Comparison of ENCODE assay signal across 9 cellular contexts in the genomic region with DNA sequence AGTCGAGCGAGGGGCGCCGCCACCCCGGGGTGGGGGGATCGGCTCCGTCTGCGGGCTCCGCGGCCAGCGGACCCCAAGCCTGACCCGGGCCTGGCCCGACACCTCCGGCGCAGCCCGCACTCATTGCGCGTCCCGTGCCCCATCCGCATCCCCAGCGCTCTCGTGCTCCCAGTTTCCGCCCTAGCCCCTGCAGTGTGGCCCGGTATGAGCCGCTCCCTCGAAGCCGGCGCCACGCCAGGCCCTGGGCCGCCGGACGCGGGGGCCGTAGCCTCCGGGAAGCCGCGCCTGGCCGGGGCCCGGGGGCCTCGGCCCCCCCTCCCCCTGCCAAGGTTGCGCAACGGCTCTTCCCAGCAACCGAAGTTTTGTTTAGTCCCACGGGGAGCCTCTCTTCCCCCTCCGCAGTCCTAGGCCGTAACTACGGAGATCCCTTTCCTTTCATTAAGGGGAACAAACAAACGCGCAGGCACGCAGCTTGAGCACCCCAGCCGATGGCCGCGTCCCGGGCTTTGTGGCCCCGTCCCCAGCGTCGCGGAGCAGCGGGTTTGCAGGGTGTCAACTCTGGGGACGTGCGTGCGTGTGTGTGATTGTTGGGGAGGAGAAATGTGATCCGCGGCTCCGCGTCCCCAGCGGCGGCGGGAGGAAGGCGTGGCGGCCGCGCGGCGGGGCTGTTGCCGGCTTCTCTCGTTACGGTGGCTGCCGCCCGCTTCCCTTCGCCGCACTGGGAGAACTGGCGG. TPM values are rescaled to one million over a fixed set of nuclear protein-coding genes. Genes with fewer than 3 reads are reported as not detected.
A peak's percentile ranks its signal among the peaks of the same experiment; 100 is the strongest.
DNase-seq lines count a peak whose midpoint lies in the region; ATAC-seq, FAIRE-seq and TF ChIP-seq lines count a peak whose summit lies in the region.
"Had no signal": no experiment of that assay in that cellular context is flagged by ENCODE, and none has a peak within 500 bp of the region (broad histone marks: within the 10 kb centered on the region; RNA-seq: fewer than 3 reads in every experiment).

No MANE protein-coding gene starts in this region.

- no peaks in the 10 kb centered on the region for H3K27me3 Mint-ChIP-seq in activated CD4-positive, alpha-beta T cell treated with anti-CD3 and anti-CD28 coated beads, Interleukin-2, amount 10 ng/mL, durations not matched to agents 7 days and 5 days

- H3K27ac ChIP-seq in HepG2 (ENCODE audit: extremely low read length, insufficient read depth, low read length), result peak overlapping the region; percentile 98

- no peaks in the 10 kb centered on the region for H3K36me3 ChIP-seq in HepG2 (replicated peaks in 1 of 2; ENCODE audit: control insufficient read depth in 1 of 2, insufficient read depth in 2 of 2, low read length in 2 of 2)

- no peak overlapping the region for H2AFZ ChIP-seq in HepG2 (ENCODE audit: low read length)

- ATAC-seq in GM19043 (IDR thresholded peaks at IDR 0.05; ENCODE audit: low read depth, unreplicated experiment), result peak; percentile 28
- ATAC-seq in HG03378 (IDR thresholded peaks at IDR 0.05; ENCODE audit: unreplicated experiment), result peak; percentile 30
- ATAC-seq in HepG2, result peak; percentile 74

- TF ChIP-seq RAD21 in HepG2 (CRISPR knock-in tag; IDR thresholded peaks at IDR 0.05), result peak; percentile 28; the same call in 1 of the 2 replicates

- POLR2A ChIA-PET in activated CD4-positive, alpha-beta T cell treated with anti-CD3 and anti-CD28 coated beads, Interleukin-2, amount 10 ng/mL, durations not matched to agents 7 days and 5 days (lab: Charles Lee), result no interaction called here
- POLR2A ChIA-PET in HepG2 (lab: Yijun Ruan, JAX), result no interaction called here

- H3K79me2 ChIP-seq in HepG2 (ENCODE audit: insufficient read depth, low read length), result peaks cover 46% of the 10 kb centered on the region

- H3K36me3 Mint-ChIP-seq in activated CD4-positive, alpha-beta T cell treated with anti-CD3 and anti-CD28 coated beads, Interleukin-2, amount 10 ng/mL, durations not matched to agents 7 days and 5 days (ENCODE audit: low read depth), result peaks cover 3% of the 10 kb centered on the region

- in situ Hi-C loops in HepG2 (cut with HindIII; ENCODE audit: extremely low pct_ligation_motif_present, low pct_unique_long_range_greater_than_20kb), result no loop called here

- H3K27ac Mint-ChIP-seq in activated CD4-positive, alpha-beta T cell treated with anti-CD3 and anti-CD28 coated beads, Interleukin-2, amount 10 ng/mL, durations not matched to agents 7 days and 5 days, result peak overlapping the region; percentile 99

- TF ChIP-seq CTCF in HepG2 (CRISPR knock-in tag; IDR thresholded peaks at IDR 0.05), result peak; percentile 46

- H4K20me1 ChIP-seq in HepG2 (ENCODE audit: insufficient read depth, low read length), result peaks cover 32% of the 10 kb centered on the region

- H3K9ac ChIP-seq in HepG2 (ENCODE audit: insufficient read depth, low read depth, low read length), result peak overlapping the region; percentile 99

- no CpG with 5 or more reads among the region's 83 CpGs for WGBS in HepG2 (ENCODE audit: low lambda C conversion rate)

- no peak for TF ChIP-seq EP300 in HepG2 (IDR thresholded peaks at IDR 0.05; ENCODE audit: low read depth in 2 of 2, low read length in 2 of 2)
- TF ChIP-seq EP300 in HepG2 (CRISPR knock-in tag; IDR thresholded peaks at IDR 0.05; ENCODE audit: borderline replicate concordance), result no peak; the same call in 1 of the 2 replicates

- no TSS peak for BruUV-seq in HepG2 (replicated peaks; lab: Mats Ljungman, UMichigan)

- peaks cover 42% of the 10 kb centered on the region for H3K4me1 ChIP-seq in HepG2 (ENCODE audit: insufficient read depth, low read length)

- peak; percentile 56 to 80 for TF ChIP-seq POLR2A in HepG2 (IDR thresholded peaks at IDR 0.05; ENCODE audit: insufficient read depth in 1 of 2, low read depth in 2 of 2, low read length in 2 of 2)

- H3K4me1 Mint-ChIP-seq in activated CD4-positive, alpha-beta T cell treated with anti-CD3 and anti-CD28 coated beads, Interleukin-2, amount 10 ng/mL, durations not matched to agents 7 days and 5 days, result peaks cover 36% of the 10 kb centered on the region

- H3K4me3 Mint-ChIP-seq in activated CD4-positive, alpha-beta T cell treated with anti-CD3 and anti-CD28 coated beads, Interleukin-2, amount 10 ng/mL, durations not matched to agents 7 days and 5 days, result peak overlapping the region; percentile 85

- peak overlapping the region; percentile 72 for H3K4me2 ChIP-seq in HepG2 (ENCODE audit: low read depth, low read length)

- intact Hi-C loops in HepG2 (cut with micrococcal nuclease; ENCODE audit: unreplicated experiment), result loop anchor here (2.0 to 5.0 kb wide), 3 partner anchors 46 to 97 kb away; a partner anchor contains a TSS

- CTCF ChIA-PET in activated CD4-positive, alpha-beta T cell treated with anti-CD3 and anti-CD28 coated beads, Interleukin-2, amount 10 ng/mL, durations not matched to agents 7 days and 5 days (lab: Charles Lee), result interaction anchor here (0.6 kb wide), 1 partner anchor 103 kb away, joined by 5 read pairs; no protein-coding TSS in a partner anchor
- CTCF ChIA-PET in HepG2 (lab: Yijun Ruan, JAX; ENCODE audit: low intra/inter-chr PET ratio, low total read pairs), result interaction anchor here (1.6 kb wide), 1 partner anchor 72 kb away, joined by 5 read pairs; no protein-coding TSS in a partner anchor

- no peaks in the 10 kb centered on the region; a peak in 2 of 5 replicates for H3K27me3 ChIP-seq in HepG2 (ENCODE audit: control insufficient read depth in 1 of 2, insufficient read depth in 2 of 2, low read length in 2 of 2)

- no peaks in the 10 kb centered on the region for H3K9me3 Mint-ChIP-seq in activated CD4-positive, alpha-beta T cell treated with anti-CD3 and anti-CD28 coated beads, Interleukin-2, amount 10 ng/mL, durations not matched to agents 7 days and 5 days

- FAIRE-seq in HepG2 (lab: Jason Lieb, UNC), result no peak
- FAIRE-seq: TTC549 had no signal

- no peaks in the 10 kb centered on the region for H3K9me3 ChIP-seq in HepG2 (ENCODE audit: low read length)

- peak; percentile 78 to 84 for DNase-seq in AML-193 (lab: John Stamatoyannopoulos, UW)
- DNase-seq in NCI-H510A (lab: John Stamatoyannopoulos, UW), result peak; percentile 36
- DNase-seq in activated CD4-positive, alpha-beta T cell treated with anti-CD3 and anti-CD28 coated beads, Interleukin-2, amount 10 ng/mL, durations not matched to agents 7 days and 5 days, result peak; percentile 78
- DNase-seq in dedifferentiated amniotic fluid mesenchymal stem cell (ENCODE audit: extremely low spot score), result peak; percentile 72
- DNase-seq in HepG2 (ENCODE audit: low spot score), result peak; percentile 63
- peak; percentile 64 to 68 for DNase-seq in stimulated activated CD4-positive, alpha-beta T cell treated with anti-CD3 and anti-CD28 coated beads, Interleukin-2, amount 100 ng/mL, for 48 hours

- H3K4me3 ChIP-seq in HepG2 (replicated peaks in 1 of 3; ENCODE audit: insufficient read depth in 1 of 3, low read depth in 2 of 3, low read length in 3 of 3), result peak overlapping the region; percentile 98 to 100 (median 99)

TF ChIP-seq in HepG2, 621 proteins besides CTCF, POLR2A, EP300 and RAD21 (continues in another document):
- TF ChIP-seq, protein P1, sequence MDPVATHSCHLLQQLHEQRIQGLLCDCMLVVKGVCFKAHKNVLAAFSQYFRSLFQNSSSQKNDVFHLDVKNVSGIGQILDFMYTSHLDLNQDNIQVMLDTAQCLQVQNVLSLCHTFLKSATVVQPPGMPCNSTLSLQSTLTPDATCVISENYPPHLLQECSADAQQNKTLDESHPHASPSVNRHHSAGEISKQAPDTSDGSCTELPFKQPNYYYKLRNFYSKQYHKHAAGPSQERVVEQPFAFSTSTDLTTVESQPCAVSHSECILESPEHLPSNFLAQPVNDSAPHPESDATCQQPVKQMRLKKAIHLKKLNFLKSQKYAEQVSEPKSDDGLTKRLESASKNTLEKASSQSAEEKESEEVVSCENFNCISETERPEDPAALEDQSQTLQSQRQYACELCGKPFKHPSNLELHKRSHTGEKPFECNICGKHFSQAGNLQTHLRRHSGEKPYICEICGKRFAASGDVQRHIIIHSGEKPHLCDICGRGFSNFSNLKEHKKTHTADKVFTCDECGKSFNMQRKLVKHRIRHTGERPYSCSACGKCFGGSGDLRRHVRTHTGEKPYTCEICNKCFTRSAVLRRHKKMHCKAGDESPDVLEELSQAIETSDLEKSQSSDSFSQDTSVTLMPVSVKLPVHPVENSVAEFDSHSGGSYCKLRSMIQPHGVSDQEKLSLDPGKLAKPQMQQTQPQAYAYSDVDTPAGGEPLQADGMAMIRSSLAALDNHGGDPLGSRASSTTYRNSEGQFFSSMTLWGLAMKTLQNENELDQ (CRISPR knock-in tag; IDR thresholded peaks at IDR 0.05; ENCODE audit: borderline replicate concordance), result no peak

RNA-seq across cellular contexts. Expression of a gene that starts 0.9 kb away (rescaled TPM):
- 10 to 100 TPM; 41.3 to 43.8 TPM for total RNA-seq in activated CD4-positive, alpha-beta T cell treated with anti-CD3 and anti-CD28 coated beads, Interleukin-2, amount 10 ng/mL, durations not matched to agents 7 days and 5 days
- total RNA-seq in HepG2 (2016; rRNA removed; fragmentation: Illumina TruSeq; extraction: Trizol), result 39.8 and 44.3 TPM in 2 replicates
- 246 and 276 TPM in 2 replicates for total RNA-seq in HepG2 (2016; cell fraction: cytosol; rRNA removed; fragmentation: Illumina TruSeq; extraction: Trizol; ENCODE audit: low read depth)
- total RNA-seq in HepG2 (2016; cell fraction: insoluble cytoplasmic fraction; rRNA removed; fragmentation: Illumina TruSeq; extraction: Trizol), result 37.6 and 42.6 TPM in 2 replicates
- total RNA-seq in HepG2 (2016; cell fraction: membrane; rRNA removed; fragmentation: Illumina TruSeq; extraction: Trizol), result 125 and 146 TPM in 2 replicates
- 22.4 and 25.3 TPM in 2 replicates for total RNA-seq in HepG2 (2016; cell fraction: nucleus; rRNA removed; fragmentation: Illumina TruSeq; extraction: Trizol)
- polyA plus RNA-seq in HepG2 (2011; rRNA removed), result 18.2 and 20.5 TPM in 2 replicates
- polyA plus RNA-seq in HepG2 (2011; cell fraction: cytosol; rRNA removed), result 9.4 and 14.2 TPM in 2 replicates
- polyA plus RNA-seq in HepG2 (2011; cell fraction: nucleus; rRNA removed), result 12.6 TPM in 2 replicates
- 14.7 and 16.7 TPM in 2 replicates for polyA plus RNA-seq in HepG2 (2012)
- 0.45 and 0.57 TPM in 2 replicates for polyA plus RNA-seq in HepG2 (2016; cell fraction: cytosol; fragmentation: Illumina TruSeq; extraction: Trizol; ENCODE audit: low read depth)
- polyA plus RNA-seq in HepG2 (2016; cell fraction: insoluble cytoplasmic fraction; fragmentation: Illumina TruSeq; extraction: Trizol; ENCODE audit: low read depth), result 20.1 and 22.2 TPM in 2 replicates
- polyA plus RNA-seq in HepG2 (2016; cell fraction: membrane; fragmentation: Illumina TruSeq; extraction: Trizol; ENCODE audit: low read depth), result 3.7 and 4.1 TPM in 2 replicates
- polyA plus RNA-seq in HepG2 (2016; cell fraction: nucleus; fragmentation: Illumina TruSeq; extraction: Trizol; ENCODE audit: insufficient read depth, low read depth), result 19.0 and 19.1 TPM in 2 replicates
- polyA minus RNA-seq in HepG2 (2011; rRNA and poly(A)+ RNA removed; ENCODE audit: low replicate concordance), result 44.7 and 93.7 TPM in 2 replicates
- polyA minus RNA-seq in HepG2 (2011; cell fraction: cytosol; rRNA and poly(A)+ RNA removed), result 51.6 and 72.1 TPM in 2 replicates
- polyA minus RNA-seq in HepG2 (2011; cell fraction: nucleus; rRNA and poly(A)+ RNA removed), result 40.9 and 51.1 TPM in 2 replicates

Comparison
In these comparisons a context has a peak if more than half of its experiments do, and no peak if none do; other contexts are left out.
1. Peak in every context shown above with its lines: DNase-seq, ATAC-seq, H3K4me3 ChIP-seq and H3K27ac ChIP-seq.